Comparison of ENCODE assay signal across 11 cellular contexts in genomic region chr1:156676450-156676819, GRCh38. TPM values are rescaled to one million over a fixed set of nuclear protein-coding genes. Genes with fewer than 3 reads are reported as not detected.
DNase-seq lines count a peak whose midpoint lies in the region; ATAC-seq and TF ChIP-seq lines count a peak whose summit lies in the region.
"Had no signal": no experiment of that assay in that cellular context is flagged by ENCODE, and none has a peak within 500 bp of the region (broad histone marks: within the 10 kb centered on the region; RNA-seq: fewer than 3 reads in every experiment).

No MANE protein-coding gene starts in this region.

- H3K9ac ChIP-seq in neural progenitor cell, result peak overlapping the region; percentile 89

- H3K4me3 ChIP-seq in A673 (ENCODE audit: low read depth, low read length, poor library complexity, severe bottlenecking) (peak overlapping the region; percentile 40), neural progenitor cell (peak overlapping the region; percentile 85)

- H3K27me3 ChIP-seq in A673 (replicated peaks; ENCODE audit: insufficient read depth, low read depth, low read length, poor library complexity) (peaks cover 63% of the 10 kb centered on the region), neural progenitor cell (peaks cover 20% of the 10 kb centered on the region)

- peaks cover 53% of the 10 kb centered on the region for H3F3A ChIP-seq in neural progenitor cell (ENCODE audit: low read depth)

- H2AFZ ChIP-seq in neural progenitor cell (replicated peaks), result no peak overlapping the region

- H3K27me3 Mint-ChIP-seq in glutamatergic neuron (ENCODE audit: unreplicated experiment) (peaks cover 25% of the 10 kb centered on the region), neural progenitor cell (ENCODE audit: insufficient read depth, low read depth) (peaks cover 23% of the 10 kb centered on the region)
- peaks cover 71% of the 10 kb centered on the region for H3K27me3 Mint-ChIP-seq in activated naive CD8-positive, alpha-beta T cell treated with anti-CD3 and anti-CD28 coated beads for 36 hours

- H3K36me3 Mint-ChIP-seq in glutamatergic neuron (ENCODE audit: unreplicated experiment) (peaks cover 11% of the 10 kb centered on the region), neural progenitor cell (peaks cover 21% of the 10 kb centered on the region)
- no peaks in the 10 kb centered on the region for H3K36me3 Mint-ChIP-seq in activated naive CD8-positive, alpha-beta T cell treated with anti-CD3 and anti-CD28 coated beads for 36 hours

- H3K36me3 ChIP-seq in A673 (ENCODE audit: insufficient read depth, low read length, poor library complexity, severe bottlenecking) (no peaks in the 10 kb centered on the region), neural progenitor cell (peaks cover 15% of the 10 kb centered on the region)

- BruUV-seq in A673 (replicated peaks; lab: Mats Ljungman, UMichigan), result no TSS peak

- no peak for DNase-seq in A673 (ENCODE audit: low spot score)
- no peak for DNase-seq in glutamatergic neuron
- no peak for DNase-seq in neural progenitor cell (ENCODE audit: low spot score)
- DNase-seq in stimulated activated CD4-positive, alpha-beta T cell treated with anti-CD3 and anti-CD28 coated beads, Interleukin-1b, Interleukin-23, amount 100 ng/mL, for 48 hours, result no peak
- no peak for DNase-seq in activated naive CD8-positive, alpha-beta T cell treated with anti-CD3 and anti-CD28 coated beads for 36 hours
- no peak for DNase-seq in activated CD4-positive, CD25-positive, alpha-beta regulatory T cell (lab: John Stamatoyannopoulos, UW)
- DNase-seq in iPS-NIHi7 (ENCODE audit: extremely low spot score), result no peak
- DNase-seq: naive thymus-derived CD8-positive, alpha-beta T cell had no signal

- intact Hi-C loops in A673 (cut with micrococcal nuclease; ENCODE audit: unreplicated experiment), result loop anchor here (2.0 to 5.0 kb wide), 2 partner anchors 16 to 94 kb away; no protein-coding TSS in a partner anchor

- peak; percentile 42 for ATAC-seq in SK-N-SH treated with all-trans-retinoic acid at 6 μM for 48 hours

- peak overlapping the region; percentile 97 for H3K27ac Mint-ChIP-seq in glutamatergic neuron (ENCODE audit: unreplicated experiment)
- H3K27ac Mint-ChIP-seq in neural progenitor cell, result peak overlapping the region; percentile 100
- H3K27ac Mint-ChIP-seq in activated naive CD8-positive, alpha-beta T cell treated with anti-CD3 and anti-CD28 coated beads for 36 hours, result no peak overlapping the region
- H3K27ac Mint-ChIP-seq: naive thymus-derived CD8-positive, alpha-beta T cell had no signal

- H3K4me1 ChIP-seq in A673 (ENCODE audit: insufficient read depth, low read length, poor library complexity, severe bottlenecking) (peaks cover 13% of the 10 kb centered on the region), neural progenitor cell (peaks cover 38% of the 10 kb centered on the region)

- H3K79me2 ChIP-seq in neural progenitor cell (ENCODE audit: low read depth), result peaks cover 59% of the 10 kb centered on the region

- POLR2A ChIA-PET in A673 (lab: Charles Lee; ENCODE audit: low non-redundant PET), result interaction anchor here (0.7 kb wide), 1 partner anchor 16 kb away, joined by 7 read pairs; no protein-coding TSS in a partner anchor

- peaks cover 40% of the 10 kb centered on the region for H3K4me1 Mint-ChIP-seq in glutamatergic neuron (ENCODE audit: low read depth, unreplicated experiment)
- peaks cover 52% of the 10 kb centered on the region for H3K4me1 Mint-ChIP-seq in neural progenitor cell
- H3K4me1 Mint-ChIP-seq in activated naive CD8-positive, alpha-beta T cell treated with anti-CD3 and anti-CD28 coated beads for 36 hours, result peaks cover 12% of the 10 kb centered on the region

- H4K20me1 ChIP-seq in neural progenitor cell (ENCODE audit: low read depth), result peaks cover 52% of the 10 kb centered on the region

- H3K4me3 Mint-ChIP-seq in glutamatergic neuron (ENCODE audit: unreplicated experiment), result peak overlapping the region; percentile 97
- peak overlapping the region; percentile 95 for H3K4me3 Mint-ChIP-seq in neural progenitor cell
- H3K4me3 Mint-ChIP-seq in activated naive CD8-positive, alpha-beta T cell treated with anti-CD3 and anti-CD28 coated beads for 36 hours, result no peak overlapping the region

- peak overlapping the region; percentile 84 for H3K4me2 ChIP-seq in neural progenitor cell

- H3K9me3 ChIP-seq in A673 (ENCODE audit: low read depth, low read length, poor library complexity, severe bottlenecking) (no peaks in the 10 kb centered on the region), neural progenitor cell (ENCODE audit: low read depth) (no peaks in the 10 kb centered on the region)

- TF ChIP-seq CTCF in A673 (conservative IDR thresholded peaks at IDR 0.05; ENCODE audit: low read depth, low read length) (no peak), glutamatergic neuron (IDR thresholded peaks at IDR 0.05; ENCODE audit: partially characterized antibody, unreplicated experiment) (no peak), neural progenitor cell (IDR thresholded peaks at IDR 0.05) (no peak)

- no peak overlapping the region for H3K27ac ChIP-seq in A673 (ENCODE audit: low read depth, low read length, poor library complexity, severe bottlenecking)
- H3K27ac ChIP-seq in neural progenitor cell, result peak overlapping the region; percentile 100

- H3K9me3 Mint-ChIP-seq in glutamatergic neuron (ENCODE audit: unreplicated experiment), result peaks cover 33% of the 10 kb centered on the region
- H3K9me3 Mint-ChIP-seq in neural progenitor cell, result peaks cover 4% of the 10 kb centered on the region
- H3K9me3 Mint-ChIP-seq in activated naive CD8-positive, alpha-beta T cell treated with anti-CD3 and anti-CD28 coated beads for 36 hours, result no peaks in the 10 kb centered on the region
- H3K9me3 Mint-ChIP-seq: naive thymus-derived CD8-positive, alpha-beta T cell had no signal

- CTCF ChIA-PET in A673 (lab: Charles Lee), result interaction anchor here (0.6 to 1.4 kb wide), 10 partner anchors 13 to 224 kb away, joined by 3 to 7 read pairs (median 3); partner anchors contain the start of gene NTRK1

TF ChIP-seq in SK-N-SH treated with all-trans-retinoic acid at 6 μM for 48 hours, 23 proteins besides CTCF, POLR2A, EP300 and RAD21:
- TF ChIP-seq GLIS3 (CRISPR knock-in tag; IDR thresholded peaks at IDR 0.05) (no peak), TOX (CRISPR knock-in tag; IDR thresholded peaks at IDR 0.05; ENCODE audit: borderline replicate concordance) (no peak), ZFP30 (CRISPR knock-in tag; IDR thresholded peaks at IDR 0.05) (no peak), BACH2 (CRISPR knock-in tag; IDR thresholded peaks at IDR 0.05; ENCODE audit: borderline replicate concordance) (no peak), ARNTL (CRISPR knock-in tag; IDR thresholded peaks at IDR 0.05; ENCODE audit: borderline replicate concordance, low read depth) (no peak), ISL1 (CRISPR knock-in tag; IDR thresholded peaks at IDR 0.05) (no peak), ZFP3 (CRISPR knock-in tag; IDR thresholded peaks at IDR 0.05) (no peak), PPARA (CRISPR knock-in tag; IDR thresholded peaks at IDR 0.05; ENCODE audit: borderline replicate concordance) (no peak), ZNF8 (CRISPR knock-in tag; IDR thresholded peaks at IDR 0.05) (no peak)

RNA-seq across cellular contexts. Expression of gene NES, which starts 0.8 kb away (rescaled TPM):
- total RNA-seq in A673 (2021), result 8.7 and 12.3 TPM in 2 replicates
- 375 TPM for total RNA-seq in glutamatergic neuron (ENCODE audit: unreplicated experiment)
- 83.8 and 219 TPM in 2 replicates for total RNA-seq in neural progenitor cell (ENCODE audit: low replicate concordance)
- under 1 TPM in 1 of 2 experiments, not detected in 1; 0.04 TPM for total RNA-seq in activated naive CD8-positive, alpha-beta T cell treated with anti-CD3 and anti-CD28 coated beads for 36 hours
- total RNA-seq: activated CD8-positive, alpha-beta memory T cell treated with anti-CD3 and anti-CD28 coated beads for 36 hours; naive thymus-derived CD8-positive, alpha-beta T cell had no signal

RNA-seq across cellular contexts. Expression of gene CRABP2, which starts 28.9 kb away (rescaled TPM):
- total RNA-seq in A673 (2021), result 1.1 and 4.0 TPM in 2 replicates
- 2.4 TPM for total RNA-seq in glutamatergic neuron (ENCODE audit: unreplicated experiment)
- 110 and 156 TPM in 2 replicates for total RNA-seq in neural progenitor cell (ENCODE audit: low replicate concordance)
- total RNA-seq in activated naive CD8-positive, alpha-beta T cell treated with anti-CD3 and anti-CD28 coated beads for 36 hours, result 1 to 10 TPM; 1.2 to 1.6 TPM
- total RNA-seq: dermis microvascular lymphatic vessel endothelial cell had no signal

RNA-seq across cellular contexts. Expression of gene BCAN, which starts 34.5 kb away (rescaled TPM):
- total RNA-seq in A673 (2021), result not detected in 2 replicates
- 10.3 TPM for total RNA-seq in glutamatergic neuron (ENCODE audit: unreplicated experiment)
- total RNA-seq in neural progenitor cell (ENCODE audit: low replicate concordance), result 0.46 TPM in 1 of 2 replicates, not detected in the other
- not detected for total RNA-seq in activated naive CD8-positive, alpha-beta T cell treated with anti-CD3 and anti-CD28 coated beads for 36 hours
- total RNA-seq: activated CD8-positive, alpha-beta memory T cell treated with anti-CD3 and anti-CD28 coated beads for 36 hours; dermis microvascular lymphatic vessel endothelial cell; naive thymus-derived CD8-positive, alpha-beta T cell had no signal

RNA-seq across cellular contexts. Expression of gene METTL25B, which starts 51.8 kb away (rescaled TPM):
- total RNA-seq in A673 (2021) (20.2 TPM in 2 replicates), glutamatergic neuron (ENCODE audit: unreplicated experiment) (27.1 TPM), neural progenitor cell (ENCODE audit: low replicate concordance) (21.4 and 26.5 TPM in 2 replicates)
- 10 to 100 TPM; 24.4 to 24.9 TPM for total RNA-seq in activated naive CD8-positive, alpha-beta T cell treated with anti-CD3 and anti-CD28 coated beads for 36 hours

RNA-seq across cellular contexts. Expression of gene ISG20L2, which starts 52.1 kb away (rescaled TPM):
- 45.7 and 46.5 TPM in 2 replicates for total RNA-seq in A673 (2021)
- 32.6 TPM for total RNA-seq in glutamatergic neuron (ENCODE audit: unreplicated experiment)
- 17.4 and 23.7 TPM in 2 replicates for total RNA-seq in neural progenitor cell (ENCODE audit: low replicate concordance)
- total RNA-seq in activated naive CD8-positive, alpha-beta T cell treated with anti-CD3 and anti-CD28 coated beads for 36 hours, result 10 to 100 TPM; 74.9 to 77.4 TPM

Comparison
In these comparisons a context has a peak if more than half of its experiments do, and no peak if none do; other contexts are left out.
1. RNA of gene CRABP2, which starts 28.9 kb away (total RNA-seq): 110 to 156 TPM in neural progenitor cell; 2.4 TPM in glutamatergic neuron (single experiment), 1.2 to 1.6 TPM in activated naive CD8-positive, alpha-beta T cell treated with anti-CD3 and anti-CD28 coated beads for 36 hours and 1.1 to 4.0 TPM in A673; every median in the first group is over 10 times any median in the second.